26 cellular contexts compared by ENCODE assay signal in the genomic region with DNA sequence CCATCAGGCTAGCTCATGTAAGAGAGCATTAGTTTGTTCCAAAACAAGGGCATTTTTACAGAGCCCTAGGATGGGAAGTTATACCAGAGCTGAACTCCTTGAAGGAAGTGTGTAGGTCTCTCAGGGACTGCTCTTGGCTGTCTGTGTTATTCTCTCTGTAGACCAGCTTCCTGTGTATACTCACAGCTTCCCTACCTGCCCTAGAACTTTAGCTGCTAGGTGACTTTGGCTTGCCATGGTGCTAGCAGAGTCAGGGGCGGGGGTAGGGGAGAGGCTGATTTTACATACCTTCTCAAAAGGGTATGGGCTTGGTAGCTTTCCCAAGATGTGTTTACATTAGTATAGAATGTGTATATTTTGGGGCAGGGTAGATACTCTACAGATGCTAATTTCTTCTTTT. TPM values are rescaled to one million over a fixed set of nuclear protein-coding genes. Genes with fewer than 3 reads are reported as not detected.
"Had no signal": no experiment of that assay in that cellular context is flagged by ENCODE, and none has a peak within 500 bp of the region (broad histone marks: within the 10 kb centered on the region; RNA-seq: fewer than 3 reads in every experiment).

No MANE protein-coding gene starts in this region.

- H3K27me3 ChIP-seq: adrenal gland, body of pancreas, colonic mucosa, dorsolateral prefrontal cortex, gastroesophageal sphincter, hepatocyte, right atrium auricular region, suprapubic skin, tibial nerve had no signal

- DNase-seq: activated CD4-positive, alpha-beta T cell treated with anti-CD3 and anti-CD28 coated beads, Interleukin-2, amount 10 ng/mL, durations not matched to agents 7 days and 5 days; activated CD4-positive, CD25-positive, alpha-beta regulatory T cell treated with anti-CD3 and anti-CD28 coated beads, Interleukin-2, amount 50 U/mL, for 72 hours; activated effector memory CD4-positive, alpha-beta T cell treated with anti-CD3 and anti-CD28 coated beads, Interleukin-2, amount 50 U/mL, for 16 hours; activated naive CD4-positive, alpha-beta T cell treated with anti-CD3 and anti-CD28 coated beads, Interleukin-2, amount 50 U/mL, for 16 hours; adrenal gland; aorta; body of pancreas; cerebellar nuclear complex; colonic mucosa; dorsolateral prefrontal cortex; effector memory CD4-positive, alpha-beta T cell; islet precursor cell; left cardiac atrium; left ventricle myocardium superior; natural killer cell; stimulated activated CD4-positive, alpha-beta T cell treated with anti-CD3 and anti-CD28 coated beads, Interleukin-15, amount 100 ng/mL, for 24 hours; stimulated activated CD4-positive, alpha-beta T cell treated with anti-CD3 and anti-CD28 coated beads, Interleukin-2, amount 100 ng/mL, for 24 hours; stimulated activated naive CD4-positive, alpha-beta T cell; T-helper 2 cell had no signal

- H3K4me3 Mint-ChIP-seq: activated CD4-positive, alpha-beta T cell treated with anti-CD3 and anti-CD28 coated beads, Interleukin-2, amount 10 ng/mL, durations not matched to agents 7 days and 5 days; natural killer cell had no signal

- H3K9me3 Mint-ChIP-seq: activated CD4-positive, alpha-beta T cell treated with anti-CD3 and anti-CD28 coated beads, Interleukin-2, amount 10 ng/mL, durations not matched to agents 7 days and 5 days; natural killer cell had no signal

- H3K27ac Mint-ChIP-seq: activated CD4-positive, alpha-beta T cell treated with anti-CD3 and anti-CD28 coated beads, Interleukin-2, amount 10 ng/mL, durations not matched to agents 7 days and 5 days; natural killer cell had no signal

- H3K27ac ChIP-seq: adrenal gland, body of pancreas, colonic mucosa, gastroesophageal sphincter, hepatocyte, right atrium auricular region, suprapubic skin, tibial nerve had no signal

- H3K27me3 Mint-ChIP-seq: activated CD4-positive, alpha-beta T cell treated with anti-CD3 and anti-CD28 coated beads, Interleukin-2, amount 10 ng/mL, durations not matched to agents 7 days and 5 days had no signal

- H3K9me3 ChIP-seq: adrenal gland, body of pancreas, colonic mucosa, gastroesophageal sphincter, right atrium auricular region, suprapubic skin, tibial nerve had no signal

- ATAC-seq: body of pancreas, gastroesophageal sphincter, left cardiac atrium, left ventricle myocardium superior, natural killer cell, SK-N-SH treated with all-trans-retinoic acid at 6 μM for 48 hours had no signal

RNA-seq across cellular contexts. Expression of a gene that starts 21.6 kb away (rescaled TPM):
- total RNA-seq: left ventricle myocardium superior, right atrium auricular region had no signal
- polyA plus RNA-seq: fibroblast of lung, hepatocyte had no signal
